In the genomic region with DNA sequence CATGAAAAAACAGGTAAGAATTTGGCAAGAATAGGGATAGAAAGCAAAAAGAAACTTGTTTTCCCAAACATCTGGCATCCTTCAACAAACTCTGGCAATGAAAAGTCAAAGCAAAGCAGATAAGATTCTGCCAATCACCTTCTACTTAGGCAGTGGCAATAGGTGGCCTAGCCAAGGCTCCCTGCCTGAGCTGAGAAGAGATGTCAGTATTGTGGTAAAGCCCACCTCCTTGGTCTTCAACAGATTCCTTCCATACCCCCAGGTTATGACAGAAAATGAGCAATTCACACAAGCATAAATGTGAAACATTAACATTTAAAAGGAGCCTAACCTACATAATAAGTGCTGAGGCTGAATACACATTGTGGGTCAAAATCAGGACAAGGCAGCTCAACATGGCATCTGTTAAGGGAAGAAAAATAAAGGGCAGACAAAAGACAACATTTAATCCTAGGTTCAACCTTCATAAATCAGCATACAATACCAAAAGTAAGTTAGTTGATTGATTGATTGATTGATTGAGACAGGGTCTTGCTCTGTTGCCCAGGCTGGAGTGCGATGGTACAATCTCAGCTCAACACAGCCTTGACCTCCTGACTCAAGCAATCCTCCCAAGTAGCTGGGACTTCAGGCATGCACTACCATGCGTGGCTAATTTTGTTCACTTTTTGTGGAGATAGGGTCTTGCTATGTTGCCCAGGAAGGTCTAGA, we compare ENCODE assay signal across 14 cellular contexts.
DNase-seq lines count a peak whose midpoint lies in the region; ATAC-seq, FAIRE-seq and TF ChIP-seq lines count a peak whose summit lies in the region.
"Had no signal": no experiment of that assay in that cellular context is flagged by ENCODE, and none has a peak within 500 bp of the region (broad histone marks: within the 10 kb centered on the region; RNA-seq: fewer than 3 reads in every experiment).

No MANE protein-coding gene starts in this region.

- ATAC-seq in GM18858 (IDR thresholded peaks at IDR 0.05; ENCODE audit: unreplicated experiment) = peak; percentile 2
- ATAC-seq in GM21723 (IDR thresholded peaks at IDR 0.05; ENCODE audit: unreplicated experiment) = peak; percentile 16
- peak; percentile 8 for ATAC-seq in HG03139 (IDR thresholded peaks at IDR 0.05; ENCODE audit: unreplicated experiment)
- no peak for ATAC-seq in effector memory CD8-positive, alpha-beta T cell (replicated peaks)
- ATAC-seq: body of pancreas had no signal

- H3K9me3 Mint-ChIP-seq in effector memory CD8-positive, alpha-beta T cell = no peaks in the 10 kb centered on the region

- H3K4me3 Mint-ChIP-seq in effector memory CD8-positive, alpha-beta T cell = no peak overlapping the region

- peak overlapping the region in 1 of 2 donors; percentile 39 for H3K27ac Mint-ChIP-seq in effector memory CD8-positive, alpha-beta T cell

- H3K36me3 Mint-ChIP-seq in effector memory CD8-positive, alpha-beta T cell (ENCODE audit: insufficient read depth) = no peaks in the 10 kb centered on the region

- no peaks in the 10 kb centered on the region for H3K27me3 ChIP-seq in layer of hippocampus (ENCODE audit: control insufficient read depth, insufficient read depth, low read length)
- H3K27me3 ChIP-seq: body of pancreas had no signal

- no peak for FAIRE-seq in D721Med (lab: Jason Lieb, UNC)

- H3K4me1 Mint-ChIP-seq in effector memory CD8-positive, alpha-beta T cell (ENCODE audit: low read depth in 2 of 2) = peaks cover 36% of the 10 kb centered on the region in 2 donors

- H3K27ac ChIP-seq in layer of hippocampus (ENCODE audit: low read depth, low read length) = peak overlapping the region; percentile 40
- H3K27ac ChIP-seq: VCaP had no signal

- no peaks in the 10 kb centered on the region for H3K27me3 Mint-ChIP-seq in effector memory CD8-positive, alpha-beta T cell

- TF ChIP-seq CTCF in D721Med (IDR thresholded peaks at IDR 0.05; ENCODE audit: insufficient read depth, missing control alignments) = no peak

- no peak for DNase-seq in D721Med (ENCODE audit: insufficient read length, low spot score)
- DNase-seq in NCI-H1436 treated with DMSO at 0.1 percent for 48 hours (lab: John Stamatoyannopoulos, UW) = no peak
- DNase-seq in effector memory CD8-positive, alpha-beta T cell = no peak
- no peak for DNase-seq in NCI-H2171 treated with DMSO at 0.1 percent for 48 hours (lab: John Stamatoyannopoulos, UW)
- DNase-seq: activated T-cell treated with anti-CD3 and anti-CD28 coated beads, Interleukin-2, amount 50 U/mL, for 48 hours; body of pancreas; NCI-H510A treated with DMSO at 0.1 percent for 48 hours; SHP77 treated with DMSO at 0.1 percent for 48 hours; stimulated activated naive CD4-positive, alpha-beta T cell had no signal
